Comparison of ENCODE assay signal across 15 cellular contexts in the genomic region with DNA sequence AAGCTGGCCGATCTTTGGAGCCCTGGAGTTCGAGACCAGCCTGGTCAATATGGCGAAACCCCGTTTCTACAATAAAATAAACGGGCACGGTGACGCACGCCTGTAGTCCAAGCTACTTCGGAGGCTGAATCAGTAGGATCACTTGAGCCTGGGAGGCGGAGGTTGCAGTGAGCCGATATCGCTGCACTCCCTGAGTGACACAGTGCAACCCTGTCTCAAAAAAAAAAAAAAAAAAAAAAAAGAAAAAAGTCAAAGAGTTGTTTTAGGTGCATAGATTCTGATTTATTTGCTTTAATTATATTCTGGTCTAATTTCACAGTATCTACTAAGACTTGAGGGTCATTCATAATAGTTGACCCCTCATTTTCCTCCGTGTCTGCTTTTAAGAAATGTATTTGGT. TPM values are rescaled to one million over a fixed set of nuclear protein-coding genes. Genes with fewer than 3 reads are reported as not detected.
DNase-seq lines count a peak whose midpoint lies in the region; ATAC-seq and TF ChIP-seq lines count a peak whose summit lies in the region.
"Had no signal": no experiment of that assay in that cellular context is flagged by ENCODE, and none has a peak within 500 bp of the region (broad histone marks: within the 10 kb centered on the region; RNA-seq: fewer than 3 reads in every experiment).

No MANE protein-coding gene starts in this region.

- H3K4me3 ChIP-seq in adipocyte (ENCODE audit: low read length) (peak overlapping the region; percentile 98), neural cell (ENCODE audit: low read length) (peak overlapping the region; percentile 81)
- H3K4me3 ChIP-seq: body of pancreas had no signal

- H3K9me3 ChIP-seq in adipocyte (ENCODE audit: control insufficient read depth, low read length) (no peaks in the 10 kb centered on the region), neural cell (ENCODE audit: low read length) (no peaks in the 10 kb centered on the region)
- H3K9me3 ChIP-seq: body of pancreas, lower lobe of right lung had no signal

- H3K27ac Mint-ChIP-seq in activated CD4-positive, alpha-beta T cell treated with anti-CD3 and anti-CD28 coated beads, Interleukin-2, amount 10 ng/mL, durations not matched to agents 24 days and 14 days, result no peak overlapping the region
- H3K27ac Mint-ChIP-seq in IgD-negative memory B cell, result no peak overlapping the region

- no peak for TF ChIP-seq RAD21 in neural cell (conservative IDR thresholded peaks at IDR 0.05)

- no peaks in the 10 kb centered on the region for H4K20me1 ChIP-seq in neural cell (ENCODE audit: insufficient read depth)

- no peak for DNase-seq in activated CD4-positive, alpha-beta T cell treated with anti-CD3 and anti-CD28 coated beads, Interleukin-2, amount 10 ng/mL, durations not matched to agents 24 days and 14 days
- DNase-seq in activated CD4-positive, alpha-beta T cell treated with anti-CD3 and anti-CD28 coated beads, Interleukin-2, amount 50 U/mL, for 4 hours, result no peak
- DNase-seq in adipocyte (ENCODE audit: low read depth) (no peak), NCI-H1417 treated with DMSO at 0.1 percent for 48 hours (lab: John Stamatoyannopoulos, UW) (no peak)
- no peak for DNase-seq in stimulated activated naive CD4-positive, alpha-beta T cell (lab: John Stamatoyannopoulos, UW)
- DNase-seq: body of pancreas, hippocampal formation, KBM-7, lower lobe of right lung, NCI-H1694 treated with DMSO at 0.1 percent for 48 hours, posterior cingulate gyrus had no signal

- no peak for TF ChIP-seq CTCF in neural cell (IDR thresholded peaks at IDR 0.05; ENCODE audit: poor library complexity, severe bottlenecking)

- H3K36me3 ChIP-seq in adipocyte (ENCODE audit: control insufficient read depth, insufficient read depth, low read length, severe bottlenecking) (no peaks in the 10 kb centered on the region), neural cell (ENCODE audit: insufficient read depth, low read length) (no peaks in the 10 kb centered on the region)
- H3K36me3 ChIP-seq: lower lobe of right lung had no signal

- no peaks in the 10 kb centered on the region for H3K27me3 Mint-ChIP-seq in activated CD4-positive, alpha-beta T cell treated with anti-CD3 and anti-CD28 coated beads, Interleukin-2, amount 10 ng/mL, durations not matched to agents 24 days and 14 days
- H3K27me3 Mint-ChIP-seq in IgD-negative memory B cell, result no peaks in the 10 kb centered on the region

- peaks cover 60% of the 10 kb centered on the region for H3K79me2 ChIP-seq in neural cell (replicated peaks; ENCODE audit: insufficient read depth, low read length)

- H2AFZ ChIP-seq in neural cell (ENCODE audit: low read depth, low read length), result no peak overlapping the region

- peak overlapping the region; percentile 2 for H3K4me3 Mint-ChIP-seq in activated CD4-positive, alpha-beta T cell treated with anti-CD3 and anti-CD28 coated beads, Interleukin-2, amount 10 ng/mL, durations not matched to agents 24 days and 14 days
- H3K4me3 Mint-ChIP-seq in IgD-negative memory B cell, result peak overlapping the region; percentile 18 to 80 (median 64)

- no peaks in the 10 kb centered on the region for H3F3A ChIP-seq in neural cell (ENCODE audit: insufficient read depth, low read length, poor library complexity, severe bottlenecking)

- peak overlapping the region; percentile 85 for H3K4me2 ChIP-seq in neural cell (ENCODE audit: low read length)

- TF ChIP-seq EP300 in neural cell (conservative IDR thresholded peaks at IDR 0.05; ENCODE audit: poor library complexity, severe bottlenecking), result no peak

- H3K9ac ChIP-seq in adipocyte (ENCODE audit: low read length), result no peak overlapping the region
- H3K9ac ChIP-seq in neural cell (ENCODE audit: low read length), result no peak overlapping the region

- H3K4me1 ChIP-seq in adipocyte (ENCODE audit: control insufficient read depth, insufficient read depth, low read length), result peaks cover 17% of the 10 kb centered on the region

- no peaks in the 10 kb centered on the region for H3K9me3 Mint-ChIP-seq in activated CD4-positive, alpha-beta T cell treated with anti-CD3 and anti-CD28 coated beads, Interleukin-2, amount 10 ng/mL, durations not matched to agents 24 days and 14 days
- H3K9me3 Mint-ChIP-seq in IgD-negative memory B cell, result no peaks in the 10 kb centered on the region

- no peak overlapping the region for H3K27ac ChIP-seq in neural cell (ENCODE audit: low read length)
- H3K27ac ChIP-seq: body of pancreas, lower lobe of right lung had no signal

- H3K27me3 ChIP-seq in adipocyte (replicated peaks; ENCODE audit: control insufficient read depth, insufficient read depth, low read length) (no peaks in the 10 kb centered on the region), neural cell (ENCODE audit: insufficient read depth, low read depth, low read length) (no peaks in the 10 kb centered on the region)
- H3K27me3 ChIP-seq: body of pancreas had no signal

- intact Hi-C loops in activated CD4-positive, alpha-beta T cell treated with anti-CD3 and anti-CD28 coated beads, Interleukin-2, amount 10 ng/mL, durations not matched to agents 24 days and 14 days (cut with micrococcal nuclease), result loop anchor here (2.0 kb wide), 1 partner anchor 21 kb away; no protein-coding TSS in a partner anchor

- no peaks in the 10 kb centered on the region for H3K36me3 Mint-ChIP-seq in activated CD4-positive, alpha-beta T cell treated with anti-CD3 and anti-CD28 coated beads, Interleukin-2, amount 10 ng/mL, durations not matched to agents 24 days and 14 days (ENCODE audit: low read depth)
- peaks cover 2% of the 10 kb centered on the region for H3K36me3 Mint-ChIP-seq in IgD-negative memory B cell

- peaks cover 19% of the 10 kb centered on the region for H3K4me1 Mint-ChIP-seq in activated CD4-positive, alpha-beta T cell treated with anti-CD3 and anti-CD28 coated beads, Interleukin-2, amount 10 ng/mL, durations not matched to agents 24 days and 14 days
- H3K4me1 Mint-ChIP-seq in IgD-negative memory B cell, result peaks cover 11 to 15% (median 14%) of the 10 kb centered on the region in 3 donors

- no peaks in the 10 kb centered on the region for H3K9me2 ChIP-seq in neural cell (ENCODE audit: insufficient read depth, low read length)

- no peak for ATAC-seq in HG02588 (IDR thresholded peaks at IDR 0.05; ENCODE audit: unreplicated experiment)
- ATAC-seq: body of pancreas, lower lobe of right lung had no signal

TF ChIP-seq in neural cell, 6 proteins besides CTCF, POLR2A, EP300 and RAD21:
- TF ChIP-seq TAF1 (IDR thresholded peaks at IDR 0.05; ENCODE audit: low read depth) (no peak), POLR2AphosphoS5 (IDR thresholded peaks at IDR 0.05) (no peak), SMC3 (conservative IDR thresholded peaks at IDR 0.05; ENCODE audit: poor library complexity) (no peak), MXI1 (conservative IDR thresholded peaks at IDR 0.05; ENCODE audit: poor library complexity, severe bottlenecking) (no peak), EZH2 (IDR thresholded peaks at IDR 0.05; ENCODE audit: borderline replicate concordance, insufficient read depth, low read length, poor library complexity, severe bottlenecking) (no peak)
- TF ChIP-seq, protein P1, sequence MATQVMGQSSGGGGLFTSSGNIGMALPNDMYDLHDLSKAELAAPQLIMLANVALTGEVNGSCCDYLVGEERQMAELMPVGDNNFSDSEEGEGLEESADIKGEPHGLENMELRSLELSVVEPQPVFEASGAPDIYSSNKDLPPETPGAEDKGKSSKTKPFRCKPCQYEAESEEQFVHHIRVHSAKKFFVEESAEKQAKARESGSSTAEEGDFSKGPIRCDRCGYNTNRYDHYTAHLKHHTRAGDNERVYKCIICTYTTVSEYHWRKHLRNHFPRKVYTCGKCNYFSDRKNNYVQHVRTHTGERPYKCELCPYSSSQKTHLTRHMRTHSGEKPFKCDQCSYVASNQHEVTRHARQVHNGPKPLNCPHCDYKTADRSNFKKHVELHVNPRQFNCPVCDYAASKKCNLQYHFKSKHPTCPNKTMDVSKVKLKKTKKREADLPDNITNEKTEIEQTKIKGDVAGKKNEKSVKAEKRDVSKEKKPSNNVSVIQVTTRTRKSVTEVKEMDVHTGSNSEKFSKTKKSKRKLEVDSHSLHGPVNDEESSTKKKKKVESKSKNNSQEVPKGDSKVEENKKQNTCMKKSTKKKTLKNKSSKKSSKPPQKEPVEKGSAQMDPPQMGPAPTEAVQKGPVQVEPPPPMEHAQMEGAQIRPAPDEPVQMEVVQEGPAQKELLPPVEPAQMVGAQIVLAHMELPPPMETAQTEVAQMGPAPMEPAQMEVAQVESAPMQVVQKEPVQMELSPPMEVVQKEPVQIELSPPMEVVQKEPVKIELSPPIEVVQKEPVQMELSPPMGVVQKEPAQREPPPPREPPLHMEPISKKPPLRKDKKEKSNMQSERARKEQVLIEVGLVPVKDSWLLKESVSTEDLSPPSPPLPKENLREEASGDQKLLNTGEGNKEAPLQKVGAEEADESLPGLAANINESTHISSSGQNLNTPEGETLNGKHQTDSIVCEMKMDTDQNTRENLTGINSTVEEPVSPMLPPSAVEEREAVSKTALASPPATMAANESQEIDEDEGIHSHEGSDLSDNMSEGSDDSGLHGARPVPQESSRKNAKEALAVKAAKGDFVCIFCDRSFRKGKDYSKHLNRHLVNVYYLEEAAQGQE (IDR thresholded peaks at IDR 0.05; ENCODE audit: borderline replicate concordance), result no peak

RNA-seq across cellular contexts. Expression of a gene that starts 1.7 kb away (rescaled TPM):
- total RNA-seq in activated CD4-positive, alpha-beta T cell treated with anti-CD3 and anti-CD28 coated beads, Interleukin-2, amount 10 ng/mL, durations not matched to agents 24 days and 14 days, result 12.2 and 16.6 TPM in 2 replicates
- polyA plus RNA-seq in IgD-negative memory B cell (7.2 TPM), neural cell (10.3 and 13.7 TPM in 2 replicates)
- 20.6 and 22.6 TPM in 2 replicates for polyA minus RNA-seq in neural cell

RNA-seq across cellular contexts. Expression of a gene that starts 8.0 kb away (rescaled TPM):
- 0.85 and 1.3 TPM in 2 replicates for total RNA-seq in activated CD4-positive, alpha-beta T cell treated with anti-CD3 and anti-CD28 coated beads, Interleukin-2, amount 10 ng/mL, durations not matched to agents 24 days and 14 days
- polyA plus RNA-seq in IgD-negative memory B cell (0.26 TPM), neural cell (2.8 and 4.9 TPM in 2 replicates)
- 6.7 and 11.4 TPM in 2 replicates for polyA minus RNA-seq in neural cell

RNA-seq across cellular contexts. Expression of a gene that starts 46.7 kb away (rescaled TPM):
- total RNA-seq in activated CD4-positive, alpha-beta T cell treated with anti-CD3 and anti-CD28 coated beads, Interleukin-2, amount 10 ng/mL, durations not matched to agents 24 days and 14 days, result not detected in 2 replicates
- polyA plus RNA-seq in IgD-negative memory B cell (0.26 TPM), neural cell (not detected in 2 replicates)
- polyA minus RNA-seq in neural cell, result not detected in 2 replicates
- total RNA-seq: T-helper 1 cell treated with Interleukin-12 subunit alpha and Interleukin-12 subunit beta and Interleukin-4 antibody, amounts not matched to agents 30 ng/mL and 1 ng/mL, for 36 hours had no signal
